1 cellular context compared by ENCODE assay signal in the genomic region with DNA sequence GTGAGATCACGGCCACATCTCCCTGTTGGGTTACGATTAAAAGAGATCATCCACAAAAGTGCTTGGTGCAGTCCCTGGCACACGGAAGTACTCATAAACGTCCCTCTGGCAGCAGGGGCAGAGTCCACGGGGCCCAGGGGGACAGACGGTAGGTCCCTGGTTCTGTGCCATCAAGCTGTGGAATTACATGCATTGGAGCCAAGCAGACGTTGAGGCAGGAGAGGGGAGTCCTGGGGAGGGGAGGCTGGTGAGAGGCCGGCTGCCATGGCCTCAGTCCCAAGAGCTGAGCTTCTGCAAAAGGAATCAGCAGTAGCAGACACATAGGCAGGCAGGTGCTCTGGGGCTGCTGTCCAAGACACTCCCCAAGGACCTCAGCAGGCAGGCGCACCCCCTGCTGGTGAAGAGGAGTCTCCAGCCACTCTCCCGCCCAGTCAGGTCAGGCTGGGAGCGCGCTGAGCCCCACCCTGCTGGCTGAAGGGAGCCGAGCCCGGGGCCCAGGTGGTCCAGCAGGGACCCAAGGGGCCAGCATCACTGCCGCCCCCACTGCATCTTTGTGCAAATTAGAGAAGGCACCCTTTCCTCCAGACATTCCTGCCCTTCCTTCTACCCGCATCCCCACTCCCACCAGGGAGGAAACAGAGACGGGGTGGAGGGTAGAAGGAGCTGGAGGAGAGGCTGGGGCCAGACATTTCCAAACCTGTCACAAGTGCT.
A peak's percentile ranks its signal among the peaks of the same experiment; 100 is the strongest.
TF ChIP-seq lines count a peak whose summit lies in the region.

No MANE protein-coding gene starts in this region.

TF ChIP-seq in HepG2, 621 proteins besides CTCF, POLR2A, EP300 and RAD21 (continued from another document and continues in another):
- TF ChIP-seq NCOA1 (CRISPR knock-in tag; IDR thresholded peaks at IDR 0.05) (no peak), BRD4 (CRISPR knock-in tag; IDR thresholded peaks at IDR 0.05) (peak; percentile 57; the same call in 1 of the 2 replicates), SMAD1 (CRISPR knock-in tag; IDR thresholded peaks at IDR 0.05; ENCODE audit: borderline replicate concordance, low read depth) (peak; percentile 43; the same call in 1 of the 2 replicates), ZNF136 (CRISPR knock-in tag; IDR thresholded peaks at IDR 0.05; ENCODE audit: low read depth) (no peak), NBN (conservative IDR thresholded peaks at IDR 0.05) (no peak), CBX1 (IDR thresholded peaks at IDR 0.05; ENCODE audit: low read depth) (peak; percentile 43), NPAS2 (CRISPR knock-in tag; IDR thresholded peaks at IDR 0.05; ENCODE audit: borderline replicate concordance) (no peak), SP140L (CRISPR knock-in tag; IDR thresholded peaks at IDR 0.05; ENCODE audit: borderline replicate concordance) (no peak), ZNF607 (CRISPR knock-in tag; IDR thresholded peaks at IDR 0.05; ENCODE audit: borderline replicate concordance) (peak; percentile 46; the same call in 1 of the 2 replicates), GPN1 (CRISPR knock-in tag; IDR thresholded peaks at IDR 0.05; ENCODE audit: borderline replicate concordance) (no peak), MAFG (CRISPR knock-in tag; IDR thresholded peaks at IDR 0.05) (no peak), ZNF709 (CRISPR knock-in tag; IDR thresholded peaks at IDR 0.05) (0 out of 2 replicates have a peak, but pooled peaks have one; percentile 28), FOXC1 (CRISPR knock-in tag; IDR thresholded peaks at IDR 0.05; ENCODE audit: borderline replicate concordance) (no peak), ZNF816 (CRISPR knock-in tag; IDR thresholded peaks at IDR 0.05; ENCODE audit: borderline replicate concordance) (no peak), KMT2B (CRISPR knock-in tag; IDR thresholded peaks at IDR 0.05) (no peak), NFIB (CRISPR knock-in tag; IDR thresholded peaks at IDR 0.05; ENCODE audit: borderline replicate concordance) (0 out of 2 replicates have a peak, but pooled peaks have one; percentile 28), POLR2G (IDR thresholded peaks at IDR 0.05; ENCODE audit: low read depth, low read length) (peak; percentile 85), PHF5A (CRISPR knock-in tag; IDR thresholded peaks at IDR 0.05; ENCODE audit: low read depth, unreplicated experiment) (no peak), ZNF629 (CRISPR knock-in tag; conservative IDR thresholded peaks at IDR 0.05) (peak; percentile 47; the same call in 1 of the 2 replicates), SIX4 (CRISPR knock-in tag; IDR thresholded peaks at IDR 0.05) (no peak), TGIF2 (CRISPR knock-in tag; IDR thresholded peaks at IDR 0.05) (no peak), ZNF367 (CRISPR knock-in tag; IDR thresholded peaks at IDR 0.05; ENCODE audit: borderline replicate concordance) (no peak), GZF1 (CRISPR knock-in tag; IDR thresholded peaks at IDR 0.05) (no peak), HDAC6 (IDR thresholded peaks at IDR 0.05; ENCODE audit: low read depth, low read length) (no peak), GABPB1 (CRISPR knock-in tag; IDR thresholded peaks at IDR 0.05) (peak; percentile 65), POGZ (CRISPR knock-in tag; IDR thresholded peaks at IDR 0.05) (no peak), ZNF839 (CRISPR knock-in tag; IDR thresholded peaks at IDR 0.05; ENCODE audit: borderline replicate concordance) (peak; percentile 39; the same call in 1 of the 2 replicates), ZNF773 (CRISPR knock-in tag; IDR thresholded peaks at IDR 0.05; ENCODE audit: borderline replicate concordance) (no peak), ZFP82 (CRISPR knock-in tag; IDR thresholded peaks at IDR 0.05; ENCODE audit: borderline replicate concordance) (0 out of 2 replicates have a peak, but pooled peaks have one; percentile 58), EED (CRISPR knock-in tag; IDR thresholded peaks at IDR 0.05) (no peak), FOXJ3 (CRISPR knock-in tag; IDR thresholded peaks at IDR 0.05; ENCODE audit: borderline replicate concordance) (no peak; the same call in 1 of the 2 replicates), ATAD3A (CRISPR knock-in tag; IDR thresholded peaks at IDR 0.05) (no peak), TOPORS (CRISPR knock-in tag; IDR thresholded peaks at IDR 0.05) (0 out of 2 replicates have a peak, but pooled peaks have one; percentile 25), SNAPC2 (CRISPR knock-in tag; IDR thresholded peaks at IDR 0.05) (0 out of 2 replicates have a peak, but pooled peaks have one; percentile 52), ZSCAN29 (CRISPR knock-in tag; conservative IDR thresholded peaks at IDR 0.05) (no peak), NR2F6 (IDR thresholded peaks at IDR 0.05) (peak; percentile 41; the same call in 1 of the 2 replicates), NR2F6 (CRISPR knock-in tag; IDR thresholded peaks at IDR 0.05) (no peak; the same call in 1 of the 2 replicates), GATAD2A (CRISPR knock-in tag; IDR thresholded peaks at IDR 0.05) (peak; percentile 66; the same call in 1 of the 2 replicates), ZFP36L2 (CRISPR knock-in tag; IDR thresholded peaks at IDR 0.05) (no peak), ZNF292 (CRISPR knock-in tag; IDR thresholded peaks at IDR 0.05; ENCODE audit: borderline replicate concordance, low read depth) (peak; percentile 87), ZNF496 (CRISPR knock-in tag; IDR thresholded peaks at IDR 0.05; ENCODE audit: insufficient replicate concordance) (no peak), CBX5 (CRISPR knock-in tag; IDR thresholded peaks at IDR 0.05; ENCODE audit: borderline replicate concordance) (peak; percentile 16; the same call in 1 of the 2 replicates)
- TF ChIP-seq, protein P1, sequence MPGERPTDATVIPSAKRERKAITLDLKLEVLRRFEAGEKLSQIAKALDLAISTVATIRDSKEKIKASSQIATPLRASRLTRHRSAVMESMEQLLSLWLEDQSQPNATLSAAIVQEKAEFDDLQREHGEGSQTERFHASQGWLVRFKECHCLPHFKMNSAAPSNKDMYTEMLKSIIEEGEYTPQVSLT (CRISPR knock-in tag; IDR thresholded peaks at IDR 0.05; ENCODE audit: borderline replicate concordance, low read depth) = no peak
- TF ChIP-seq, protein P2, sequence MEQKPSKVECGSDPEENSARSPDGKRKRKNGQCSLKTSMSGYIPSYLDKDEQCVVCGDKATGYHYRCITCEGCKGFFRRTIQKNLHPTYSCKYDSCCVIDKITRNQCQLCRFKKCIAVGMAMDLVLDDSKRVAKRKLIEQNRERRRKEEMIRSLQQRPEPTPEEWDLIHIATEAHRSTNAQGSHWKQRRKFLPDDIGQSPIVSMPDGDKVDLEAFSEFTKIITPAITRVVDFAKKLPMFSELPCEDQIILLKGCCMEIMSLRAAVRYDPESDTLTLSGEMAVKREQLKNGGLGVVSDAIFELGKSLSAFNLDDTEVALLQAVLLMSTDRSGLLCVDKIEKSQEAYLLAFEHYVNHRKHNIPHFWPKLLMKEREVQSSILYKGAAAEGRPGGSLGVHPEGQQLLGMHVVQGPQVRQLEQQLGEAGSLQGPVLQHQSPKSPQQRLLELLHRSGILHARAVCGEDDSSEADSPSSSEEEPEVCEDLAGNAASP (CRISPR knock-in tag; IDR thresholded peaks at IDR 0.05; ENCODE audit: borderline replicate concordance) = peak; percentile 71
- TF ChIP-seq, protein P3, sequence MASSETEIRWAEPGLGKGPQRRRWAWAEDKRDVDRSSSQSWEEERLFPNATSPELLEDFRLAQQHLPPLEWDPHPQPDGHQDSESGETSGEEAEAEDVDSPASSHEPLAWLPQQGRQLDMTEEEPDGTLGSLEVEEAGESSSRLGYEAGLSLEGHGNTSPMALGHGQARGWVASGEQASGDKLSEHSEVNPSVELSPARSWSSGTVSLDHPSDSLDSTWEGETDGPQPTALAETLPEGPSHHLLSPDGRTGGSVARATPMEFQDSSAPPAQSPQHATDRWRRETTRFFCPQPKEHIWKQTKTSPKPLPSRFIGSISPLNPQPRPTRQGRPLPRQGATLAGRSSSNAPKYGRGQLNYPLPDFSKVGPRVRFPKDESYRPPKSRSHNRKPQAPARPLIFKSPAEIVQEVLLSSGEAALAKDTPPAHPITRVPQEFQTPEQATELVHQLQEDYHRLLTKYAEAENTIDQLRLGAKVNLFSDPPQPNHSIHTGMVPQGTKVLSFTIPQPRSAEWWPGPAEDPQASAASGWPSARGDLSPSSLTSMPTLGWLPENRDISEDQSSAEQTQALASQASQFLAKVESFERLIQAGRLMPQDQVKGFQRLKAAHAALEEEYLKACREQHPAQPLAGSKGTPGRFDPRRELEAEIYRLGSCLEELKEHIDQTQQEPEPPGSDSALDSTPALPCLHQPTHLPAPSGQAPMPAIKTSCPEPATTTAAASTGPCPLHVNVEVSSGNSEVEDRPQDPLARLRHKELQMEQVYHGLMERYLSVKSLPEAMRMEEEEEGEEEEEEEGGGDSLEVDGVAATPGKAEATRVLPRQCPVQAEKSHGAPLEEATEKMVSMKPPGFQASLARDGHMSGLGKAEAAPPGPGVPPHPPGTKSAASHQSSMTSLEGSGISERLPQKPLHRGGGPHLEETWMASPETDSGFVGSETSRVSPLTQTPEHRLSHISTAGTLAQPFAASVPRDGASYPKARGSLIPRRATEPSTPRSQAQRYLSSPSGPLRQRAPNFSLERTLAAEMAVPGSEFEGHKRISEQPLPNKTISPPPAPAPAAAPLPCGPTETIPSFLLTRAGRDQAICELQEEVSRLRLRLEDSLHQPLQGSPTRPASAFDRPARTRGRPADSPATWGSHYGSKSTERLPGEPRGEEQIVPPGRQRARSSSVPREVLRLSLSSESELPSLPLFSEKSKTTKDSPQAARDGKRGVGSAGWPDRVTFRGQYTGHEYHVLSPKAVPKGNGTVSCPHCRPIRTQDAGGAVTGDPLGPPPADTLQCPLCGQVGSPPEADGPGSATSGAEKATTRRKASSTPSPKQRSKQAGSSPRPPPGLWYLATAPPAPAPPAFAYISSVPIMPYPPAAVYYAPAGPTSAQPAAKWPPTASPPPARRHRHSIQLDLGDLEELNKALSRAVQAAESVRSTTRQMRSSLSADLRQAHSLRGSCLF (CRISPR knock-in tag; IDR thresholded peaks at IDR 0.05; ENCODE audit: borderline replicate concordance) = no peak
- TF ChIP-seq, protein P4, sequence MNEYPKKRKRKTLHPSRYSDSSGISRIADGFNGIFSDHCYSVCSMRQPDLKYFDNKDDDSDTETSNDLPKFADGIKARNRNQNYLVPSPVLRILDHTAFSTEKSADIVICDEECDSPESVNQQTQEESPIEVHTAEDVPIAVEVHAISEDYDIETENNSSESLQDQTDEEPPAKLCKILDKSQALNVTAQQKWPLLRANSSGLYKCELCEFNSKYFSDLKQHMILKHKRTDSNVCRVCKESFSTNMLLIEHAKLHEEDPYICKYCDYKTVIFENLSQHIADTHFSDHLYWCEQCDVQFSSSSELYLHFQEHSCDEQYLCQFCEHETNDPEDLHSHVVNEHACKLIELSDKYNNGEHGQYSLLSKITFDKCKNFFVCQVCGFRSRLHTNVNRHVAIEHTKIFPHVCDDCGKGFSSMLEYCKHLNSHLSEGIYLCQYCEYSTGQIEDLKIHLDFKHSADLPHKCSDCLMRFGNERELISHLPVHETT (CRISPR knock-in tag; conservative IDR thresholded peaks at IDR 0.05) = no peak
- TF ChIP-seq, protein P5, sequence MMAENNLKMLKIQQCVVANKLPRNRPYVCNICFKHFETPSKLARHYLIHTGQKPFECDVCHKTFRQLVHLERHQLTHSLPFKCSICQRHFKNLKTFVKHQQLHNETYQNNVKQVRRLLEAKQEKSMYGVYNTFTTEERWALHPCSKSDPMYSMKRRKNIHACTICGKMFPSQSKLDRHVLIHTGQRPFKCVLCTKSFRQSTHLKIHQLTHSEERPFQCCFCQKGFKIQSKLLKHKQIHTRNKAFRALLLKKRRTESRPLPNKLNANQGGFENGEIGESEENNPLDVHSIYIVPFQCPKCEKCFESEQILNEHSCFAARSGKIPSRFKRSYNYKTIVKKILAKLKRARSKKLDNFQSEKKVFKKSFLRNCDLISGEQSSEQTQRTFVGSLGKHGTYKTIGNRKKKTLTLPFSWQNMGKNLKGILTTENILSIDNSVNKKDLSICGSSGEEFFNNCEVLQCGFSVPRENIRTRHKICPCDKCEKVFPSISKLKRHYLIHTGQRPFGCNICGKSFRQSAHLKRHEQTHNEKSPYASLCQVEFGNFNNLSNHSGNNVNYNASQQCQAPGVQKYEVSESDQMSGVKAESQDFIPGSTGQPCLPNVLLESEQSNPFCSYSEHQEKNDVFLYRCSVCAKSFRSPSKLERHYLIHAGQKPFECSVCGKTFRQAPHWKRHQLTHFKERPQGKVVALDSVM (CRISPR knock-in tag; IDR thresholded peaks at IDR 0.05) = peak; percentile 69; the same call in 1 of the 2 replicates
- TF ChIP-seq, protein P6, sequence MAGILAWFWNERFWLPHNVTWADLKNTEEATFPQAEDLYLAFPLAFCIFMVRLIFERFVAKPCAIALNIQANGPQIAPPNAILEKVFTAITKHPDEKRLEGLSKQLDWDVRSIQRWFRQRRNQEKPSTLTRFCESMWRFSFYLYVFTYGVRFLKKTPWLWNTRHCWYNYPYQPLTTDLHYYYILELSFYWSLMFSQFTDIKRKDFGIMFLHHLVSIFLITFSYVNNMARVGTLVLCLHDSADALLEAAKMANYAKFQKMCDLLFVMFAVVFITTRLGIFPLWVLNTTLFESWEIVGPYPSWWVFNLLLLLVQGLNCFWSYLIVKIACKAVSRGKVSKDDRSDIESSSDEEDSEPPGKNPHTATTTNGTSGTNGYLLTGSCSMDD (CRISPR knock-in tag; IDR thresholded peaks at IDR 0.05) = no peak
- TF ChIP-seq, protein P7, sequence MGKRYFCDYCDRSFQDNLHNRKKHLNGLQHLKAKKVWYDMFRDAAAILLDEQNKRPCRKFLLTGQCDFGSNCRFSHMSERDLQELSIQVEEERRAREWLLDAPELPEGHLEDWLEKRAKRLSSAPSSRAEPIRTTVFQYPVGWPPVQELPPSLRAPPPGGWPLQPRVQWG (CRISPR knock-in tag; IDR thresholded peaks at IDR 0.05; ENCODE audit: borderline replicate concordance, low read depth) = no peak
- TF ChIP-seq, protein P8, sequence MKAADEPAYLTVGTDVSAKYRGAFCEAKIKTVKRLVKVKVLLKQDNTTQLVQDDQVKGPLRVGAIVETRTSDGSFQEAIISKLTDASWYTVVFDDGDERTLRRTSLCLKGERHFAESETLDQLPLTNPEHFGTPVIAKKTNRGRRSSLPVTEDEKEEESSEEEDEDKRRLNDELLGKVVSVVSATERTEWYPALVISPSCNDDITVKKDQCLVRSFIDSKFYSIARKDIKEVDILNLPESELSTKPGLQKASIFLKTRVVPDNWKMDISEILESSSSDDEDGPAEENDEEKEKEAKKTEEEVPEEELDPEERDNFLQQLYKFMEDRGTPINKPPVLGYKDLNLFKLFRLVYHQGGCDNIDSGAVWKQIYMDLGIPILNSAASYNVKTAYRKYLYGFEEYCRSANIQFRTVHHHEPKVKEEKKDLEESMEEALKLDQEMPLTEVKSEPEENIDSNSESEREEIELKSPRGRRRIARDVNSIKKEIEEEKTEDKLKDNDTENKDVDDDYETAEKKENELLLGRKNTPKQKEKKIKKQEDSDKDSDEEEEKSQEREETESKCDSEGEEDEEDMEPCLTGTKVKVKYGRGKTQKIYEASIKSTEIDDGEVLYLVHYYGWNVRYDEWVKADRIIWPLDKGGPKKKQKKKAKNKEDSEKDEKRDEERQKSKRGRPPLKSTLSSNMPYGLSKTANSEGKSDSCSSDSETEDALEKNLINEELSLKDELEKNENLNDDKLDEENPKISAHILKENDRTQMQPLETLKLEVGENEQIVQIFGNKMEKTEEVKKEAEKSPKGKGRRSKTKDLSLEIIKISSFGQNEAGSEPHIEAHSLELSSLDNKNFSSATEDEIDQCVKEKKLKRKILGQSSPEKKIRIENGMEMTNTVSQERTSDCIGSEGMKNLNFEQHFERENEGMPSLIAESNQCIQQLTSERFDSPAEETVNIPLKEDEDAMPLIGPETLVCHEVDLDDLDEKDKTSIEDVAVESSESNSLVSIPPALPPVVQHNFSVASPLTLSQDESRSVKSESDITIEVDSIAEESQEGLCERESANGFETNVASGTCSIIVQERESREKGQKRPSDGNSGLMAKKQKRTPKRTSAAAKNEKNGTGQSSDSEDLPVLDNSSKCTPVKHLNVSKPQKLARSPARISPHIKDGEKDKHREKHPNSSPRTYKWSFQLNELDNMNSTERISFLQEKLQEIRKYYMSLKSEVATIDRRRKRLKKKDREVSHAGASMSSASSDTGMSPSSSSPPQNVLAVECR (CRISPR knock-in tag; IDR thresholded peaks at IDR 0.05; ENCODE audit: borderline replicate concordance) = no peak
